ENCODE assay signal across 15 cellular contexts in the genomic region with DNA sequence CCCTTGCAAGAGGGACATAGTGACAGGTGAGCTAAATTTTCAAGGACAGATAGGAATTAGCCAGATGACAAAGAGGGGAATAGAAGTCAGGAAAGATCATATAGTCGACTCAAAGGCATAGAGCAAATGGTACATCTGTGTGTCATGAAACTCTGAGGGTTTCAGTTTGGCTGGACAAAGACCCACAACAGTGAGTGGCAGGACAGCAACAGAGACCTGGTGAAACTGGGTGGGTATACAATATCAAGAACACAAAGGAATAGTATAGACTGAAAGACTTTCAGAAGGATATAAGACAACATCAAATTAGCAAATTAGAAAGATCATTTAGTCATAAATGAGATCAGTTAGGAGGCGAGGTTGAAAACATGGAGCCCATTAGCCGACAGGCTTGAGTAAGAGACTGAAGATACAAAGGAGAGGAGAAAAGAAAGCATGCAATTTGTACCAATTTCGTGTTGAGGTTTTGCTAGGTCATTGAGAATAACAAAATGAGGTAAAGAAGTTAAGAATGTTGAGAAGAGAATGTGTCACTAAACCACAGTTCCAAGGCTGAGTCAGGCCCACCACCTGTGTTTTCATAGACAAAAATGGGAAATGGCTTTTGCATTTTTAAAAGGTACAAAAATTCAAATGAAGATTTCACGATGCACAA.
DNase-seq lines count a peak whose midpoint lies in the region; ATAC-seq and TF ChIP-seq lines count a peak whose summit lies in the region.
"Had no signal": no experiment of that assay in that cellular context is flagged by ENCODE, and none has a peak within 500 bp of the region (broad histone marks: within the 10 kb centered on the region; RNA-seq: fewer than 3 reads in every experiment).

No MANE protein-coding gene starts in this region.

- no peak overlapping the region for H3K27ac Mint-ChIP-seq in activated naive CD4-positive, alpha-beta T cell treated with anti-CD3 and anti-CD28 coated beads, Interleukin-2, amount 50 U/mL, for 72 hours
- H3K27ac Mint-ChIP-seq in endodermal cell: no peak overlapping the region
- H3K27ac Mint-ChIP-seq: IgD-negative memory B cell had no signal

- no peak for DNase-seq in activated naive CD4-positive, alpha-beta T cell treated with anti-CD3 and anti-CD28 coated beads, Interleukin-2, amount 50 U/mL, for 72 hours (ENCODE audit: low spot score in 2 of 2)
- DNase-seq in activated naive CD4-positive, alpha-beta T cell (lab: John Stamatoyannopoulos, UW): no peak
- peak; percentile 0 to 25 for DNase-seq in NCI-H526 (lab: John Stamatoyannopoulos, UW)
- no peak for DNase-seq in endodermal cell
- DNase-seq in stimulated activated naive CD8-positive, alpha-beta T cell treated with anti-CD3 and anti-CD28 coated beads, Interleukin-15, Interleukin-2, amounts not matched to agents 100 U/mL and 50 U/mL, for 24 hours: no peak
- DNase-seq in omental fat pad (ENCODE audit: low spot score): no peak
- DNase-seq in putamen (ENCODE audit: low spot score): no peak
- DNase-seq: AML-193; DND-41; stimulated activated CD8-positive, alpha-beta memory T cell treated with anti-CD3 and anti-CD28 coated beads, Interleukin-4, amount 100 ng/mL, for 48 hours had no signal

- H3K4me3 Mint-ChIP-seq in endodermal cell: no peak overlapping the region
- H3K4me3 Mint-ChIP-seq: IgD-negative memory B cell had no signal

- H3K36me3 ChIP-seq in endodermal cell (ENCODE audit: control insufficient read depth, insufficient read depth, low read length): no peaks in the 10 kb centered on the region
- H3K36me3 ChIP-seq: cardiac muscle cell, vagina had no signal

- peaks cover 27% of the 10 kb centered on the region for H3K9me3 ChIP-seq in endodermal cell (ENCODE audit: control insufficient read depth, low read length)
- H3K9me3 ChIP-seq: vagina had no signal

- WGBS in endodermal cell (ENCODE audit: insufficient coverage in 1 of 2, insufficient read length in 1 of 2), 2 experiments: 89 to 93% methylated on average over 3 to 5 of the region's 5 CpGs

- TF ChIP-seq CTCF in endodermal cell (conservative IDR thresholded peaks at IDR 0.05): no peak
- no peak for TF ChIP-seq CTCF in omental fat pad (IDR thresholded peaks at IDR 0.05)

- ATAC-seq in activated naive CD4-positive, alpha-beta T cell treated with anti-CD3 and anti-CD28 coated beads, Interleukin-2, amount 50 U/mL, for 72 hours: peak; percentile 75 to 86
- ATAC-seq in stimulated activated naive CD8-positive, alpha-beta T cell treated with anti-CD3 and anti-CD28 coated beads, Interleukin-15, Interleukin-2, amounts not matched to agents 100 U/mL and 50 U/mL, for 24 hours: peak; percentile 55
- ATAC-seq in omental fat pad (ENCODE audit: low FRiP score) (no peak), HG03378 (IDR thresholded peaks at IDR 0.05; ENCODE audit: unreplicated experiment) (no peak)

- H3K4me1 Mint-ChIP-seq in endodermal cell: peaks cover 6% of the 10 kb centered on the region
- H3K4me1 Mint-ChIP-seq: IgD-negative memory B cell had no signal

- no peaks in the 10 kb centered on the region for H3K27me3 ChIP-seq in endodermal cell (ENCODE audit: control insufficient read depth, insufficient read depth, low read length, poor library complexity, severe bottlenecking)
- H3K27me3 ChIP-seq: cardiac muscle cell, vagina had no signal

- peak overlapping the region; percentile 39 for H3K4me3 ChIP-seq in endodermal cell (ENCODE audit: low read length)
- H3K4me3 ChIP-seq: cardiac muscle cell, vagina had no signal

- peaks cover 4% of the 10 kb centered on the region for H3K4me1 ChIP-seq in endodermal cell (ENCODE audit: control insufficient read depth, insufficient read depth, low read length)
- H3K4me1 ChIP-seq: vagina had no signal

- H3K27ac ChIP-seq in endodermal cell (ENCODE audit: low read depth, low read length): no peak overlapping the region
- H3K27ac ChIP-seq: cardiac muscle cell, vagina, VCaP had no signal

- H3K9me3 Mint-ChIP-seq in activated naive CD4-positive, alpha-beta T cell treated with anti-CD3 and anti-CD28 coated beads, Interleukin-2, amount 50 U/mL, for 72 hours: no peaks in the 10 kb centered on the region
- peaks cover 5% of the 10 kb centered on the region for H3K9me3 Mint-ChIP-seq in endodermal cell
- H3K9me3 Mint-ChIP-seq: IgD-negative memory B cell had no signal

- no peak overlapping the region for H3K9ac ChIP-seq in endodermal cell (ENCODE audit: extremely low read depth, low read length, poor library complexity, severe bottlenecking)

- H3K36me3 Mint-ChIP-seq in activated naive CD4-positive, alpha-beta T cell treated with anti-CD3 and anti-CD28 coated beads, Interleukin-2, amount 50 U/mL, for 72 hours: no peaks in the 10 kb centered on the region
- H3K36me3 Mint-ChIP-seq in endodermal cell (ENCODE audit: low read depth): no peaks in the 10 kb centered on the region
- H3K36me3 Mint-ChIP-seq: IgD-negative memory B cell had no signal

- no peaks in the 10 kb centered on the region for H3K27me3 Mint-ChIP-seq in endodermal cell (ENCODE audit: insufficient read depth)
- H3K27me3 Mint-ChIP-seq: IgD-negative memory B cell had no signal

Comparison
In these comparisons a context has a peak if more than half of its experiments do, and no peak if none do; other contexts are left out.
1. ATAC-seq: peak in activated naive CD4-positive, alpha-beta T cell treated with anti-CD3 and anti-CD28 coated beads, Interleukin-2, amount 50 U/mL, for 72 hours (2 of 2) and stimulated activated naive CD8-positive, alpha-beta T cell treated with anti-CD3 and anti-CD28 coated beads, Interleukin-15, Interleukin-2, amounts not matched to agents 100 U/mL and 50 U/mL, for 24 hours (single experiment); none in omental fat pad (single experiment) and HG03378 (single experiment).
2. DNase-seq: peak in NCI-H526 (2 of 2); none in activated naive CD4-positive, alpha-beta T cell treated with anti-CD3 and anti-CD28 coated beads, Interleukin-2, amount 50 U/mL, for 72 hours (0 of 2), activated naive CD4-positive, alpha-beta T cell (0 of 4), endodermal cell (single experiment), stimulated activated naive CD8-positive, alpha-beta T cell treated with anti-CD3 and anti-CD28 coated beads, Interleukin-15, Interleukin-2, amounts not matched to agents 100 U/mL and 50 U/mL, for 24 hours (single experiment), omental fat pad (single experiment) and putamen (single experiment).